Comparison of ENCODE assay signal across 10 cellular contexts in genomic region chr3:146594843-146595482, GRCh38. TPM values are rescaled to one million over a fixed set of nuclear protein-coding genes. Genes with fewer than 3 reads are reported as not detected.
DNase-seq lines count a peak whose midpoint lies in the region; ATAC-seq and TF ChIP-seq lines count a peak whose summit lies in the region.
"Had no signal": no experiment of that assay in that cellular context is flagged by ENCODE, and none has a peak within 500 bp of the region (broad histone marks: within the 10 kb centered on the region; RNA-seq: fewer than 3 reads in every experiment).

No MANE protein-coding gene starts in this region.

- no peaks in the 10 kb centered on the region for H3K4me1 Mint-ChIP-seq in naive thymus-derived CD8-positive, alpha-beta T cell

- peak; percentile 17 for DNase-seq in COLO829 (ENCODE audit: low spot score)
- DNase-seq in HT-29 (ENCODE audit: low spot score), result peak; percentile 42
- DNase-seq in astrocyte of the cerebellum (ENCODE audit: low read depth), result peak; percentile 9
- DNase-seq in lower lobe of right lung, result no peak
- DNase-seq in naive thymus-derived CD8-positive, alpha-beta T cell, result no peak
- DNase-seq in SIG-M5 (lab: John Stamatoyannopoulos, UW), result no peak
- no peak for DNase-seq in posterior vena cava (ENCODE audit: low spot score)
- no peak for DNase-seq in HEK293T (ENCODE audit: extremely low spot score)
- DNase-seq: effector CD4-positive, alpha-beta T cell; substantia nigra had no signal

- no peaks in the 10 kb centered on the region for H3K27me3 ChIP-seq in lower lobe of right lung (ENCODE audit: low read depth)

- H3K4me1 ChIP-seq in lower lobe of right lung, result no peaks in the 10 kb centered on the region

- no peaks in the 10 kb centered on the region for H3K9me3 ChIP-seq in lower lobe of right lung

- in situ Hi-C loops in astrocyte of the cerebellum (cut with HindIII; ENCODE audit: low sequenced_read_pairs), result no loop called here

- TF ChIP-seq CTCF in astrocyte of the cerebellum (IDR thresholded peaks at IDR 0.05; ENCODE audit: low read depth, low read length, missing control alignments) (peak; percentile 28), lower lobe of right lung (IDR thresholded peaks at IDR 0.05) (peak; percentile 39)

- H3K4me3 Mint-ChIP-seq in naive thymus-derived CD8-positive, alpha-beta T cell, result no peak overlapping the region

- H3K27me3 Mint-ChIP-seq in naive thymus-derived CD8-positive, alpha-beta T cell, result peaks cover 0 to 10% (median 2%) of the 10 kb centered on the region in 5 donors

- no peak overlapping the region for H3K27ac ChIP-seq in lower lobe of right lung

- intact Hi-C loops in lower lobe of right lung (cut with DNase I) (no loop called here), posterior vena cava (cut with DNase I) (no loop called here)

- H3K36me3 Mint-ChIP-seq in naive thymus-derived CD8-positive, alpha-beta T cell, result no peaks in the 10 kb centered on the region

- POLR2A ChIA-PET in naive thymus-derived CD8-positive, alpha-beta T cell (lab: Charles Lee), result no interaction called here
- POLR2A ChIA-PET in HEK293T (lab: Yijun Ruan, JAX), result no interaction called here

- no peak overlapping the region for H3K27ac Mint-ChIP-seq in naive thymus-derived CD8-positive, alpha-beta T cell

- ATAC-seq in lower lobe of right lung, result no peak
- no peak for ATAC-seq in naive thymus-derived CD8-positive, alpha-beta T cell

- no peak overlapping the region for H3K4me3 ChIP-seq in astrocyte of the cerebellum (ENCODE audit: low read depth, low read length)
- H3K4me3 ChIP-seq in lower lobe of right lung, result no peak overlapping the region

- no peaks in the 10 kb centered on the region for H3K9me3 Mint-ChIP-seq in naive thymus-derived CD8-positive, alpha-beta T cell

- CTCF ChIA-PET in HEK293T (lab: Yijun Ruan, JAX), result interaction anchor here (0.5 to 0.8 kb wide), 3 partner anchors 10 to 426 kb away, joined by 3 to 5 read pairs (median 4); partner anchors contain the start of gene PLSCR5

- H3K36me3 ChIP-seq in lower lobe of right lung, result no peaks in the 10 kb centered on the region

TF ChIP-seq in HEK293T, 16 proteins besides CTCF, POLR2A, EP300 and RAD21:
- TF ChIP-seq NFRKB (IDR thresholded peaks at IDR 0.05), result no peak
- no peak for TF ChIP-seq ELF4 (IDR thresholded peaks at IDR 0.05)
- no peak for TF ChIP-seq FOXM1 (IDR thresholded peaks at IDR 0.05; ENCODE audit: borderline replicate concordance)
- no peak for TF ChIP-seq FOXK2 (IDR thresholded peaks at IDR 0.05)
- no peak for TF ChIP-seq BHLHE40 (IDR thresholded peaks at IDR 0.05; ENCODE audit: borderline replicate concordance)
- TF ChIP-seq SP1 (IDR thresholded peaks at IDR 0.05), result no peak
- no peak for TF ChIP-seq CTBP1 (IDR thresholded peaks at IDR 0.05; ENCODE audit: borderline replicate concordance)
- TF ChIP-seq L3MBTL2 (conservative IDR thresholded peaks at IDR 0.05), result no peak
- no peak for TF ChIP-seq PKNOX1 (IDR thresholded peaks at IDR 0.05)
TF ChIP-seq in HEK293T: peak in this region for 0.

RNA-seq across cellular contexts. Expression of gene PLSCR5, which starts 10.2 kb away (rescaled TPM):
- total RNA-seq in HT-29 (2014; rRNA removed; shearing (Covaris generic)), result not detected in 2 replicates
- total RNA-seq in lower lobe of right lung (not detected), posterior vena cava (not detected)
- not detected for total RNA-seq in naive thymus-derived CD8-positive, alpha-beta T cell
- not detected for polyA plus RNA-seq in naive thymus-derived CD8-positive, alpha-beta T cell

RNA-seq across cellular contexts. Expression of gene PLSCR1, which starts 50.6 kb away (rescaled TPM):
- 83.2 and 83.9 TPM in 2 replicates for total RNA-seq in HT-29 (2014; rRNA removed; shearing (Covaris generic))
- total RNA-seq in lower lobe of right lung, result 194 TPM
- total RNA-seq in naive thymus-derived CD8-positive, alpha-beta T cell, result 10 to 100 TPM; 17.2 to 19.9 TPM
- 10 to 100 TPM; 20.8 to 27.3 (median 21.5) TPM for polyA plus RNA-seq in naive thymus-derived CD8-positive, alpha-beta T cell
- total RNA-seq in posterior vena cava, result 10 to 100 TPM; 72.1 to 95.5 TPM

Comparison
In these comparisons a context has a peak if more than half of its experiments do, and no peak if none do; other contexts are left out.
1. DNase-seq: peak in COLO829 (single experiment), HT-29 (single experiment) and astrocyte of the cerebellum (single experiment); none in lower lobe of right lung (single experiment), naive thymus-derived CD8-positive, alpha-beta T cell (0 of 10), SIG-M5 (single experiment), posterior vena cava (single experiment) and HEK293T (single experiment).